Comparison of ENCODE assay signal across 1 cellular context in genomic region chr6:24358219-24358821, GRCh38.
TF ChIP-seq lines count a peak whose summit lies in the region.

No MANE protein-coding gene starts in this region.

TF ChIP-seq in liver, 16 proteins besides CTCF, POLR2A, EP300 and RAD21 (continued from another document):
- TF ChIP-seq ZBTB33 (IDR thresholded peaks at IDR 0.05) = no peak
- no peak for TF ChIP-seq FOXA2 (IDR thresholded peaks at IDR 0.05)
